In the genomic region with DNA sequence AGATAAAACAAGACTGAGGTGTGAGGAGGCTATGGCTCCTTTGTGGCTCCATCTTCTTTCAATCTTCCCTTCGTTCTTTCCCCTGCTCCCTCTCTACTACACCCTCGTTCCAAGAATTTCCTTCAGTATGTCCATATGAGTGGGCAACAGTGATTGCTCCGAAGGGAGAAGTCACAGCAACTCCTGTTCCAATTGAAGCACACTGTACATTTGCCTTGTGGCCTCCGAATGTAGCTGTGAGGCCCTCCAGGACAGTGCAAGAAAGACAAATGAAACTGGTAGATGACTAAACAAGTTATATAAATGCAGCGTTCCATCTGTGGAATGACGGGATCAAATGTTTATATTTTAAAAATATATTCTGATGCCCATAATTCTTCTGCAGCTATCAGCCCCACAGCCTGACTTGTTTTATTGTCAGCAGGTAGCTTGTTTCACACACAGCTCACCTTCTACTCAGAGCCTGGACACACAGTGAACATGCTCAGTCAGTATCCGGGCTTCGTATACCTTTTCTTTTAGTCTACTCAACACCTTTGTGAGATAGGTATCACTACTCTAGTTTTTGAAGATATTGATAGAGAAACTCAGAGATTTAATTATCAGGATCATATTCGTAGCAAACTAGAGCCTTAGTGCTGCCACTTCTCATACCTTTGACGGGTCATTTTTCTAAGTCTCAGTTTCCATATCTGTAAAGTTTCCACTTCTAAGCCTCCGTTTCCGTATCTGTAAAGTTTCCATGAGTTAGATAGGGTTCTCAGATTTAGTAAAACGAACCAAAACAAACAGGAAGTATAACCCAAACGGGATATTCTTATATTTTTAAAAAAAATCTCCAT, we compare ENCODE assay signal across 8 cellular contexts. TPM values are rescaled to one million over a fixed set of nuclear protein-coding genes. Genes with fewer than 3 reads are reported as not detected.
A peak's percentile ranks its signal among the peaks of the same experiment; 100 is the strongest.
DNase-seq lines count a peak whose midpoint lies in the region; ATAC-seq and TF ChIP-seq lines count a peak whose summit lies in the region.

No MANE protein-coding gene starts in this region.

- H3K27ac Mint-ChIP-seq in central memory CD8-positive, alpha-beta T cell (ENCODE audit: low read depth) = peak overlapping the region; percentile 97

- peak overlapping the region; percentile 78 for H2AFZ ChIP-seq in osteoblast (ENCODE audit: low read length)

- no peaks in the 10 kb centered on the region for H3K27me3 Mint-ChIP-seq in central memory CD8-positive, alpha-beta T cell

- H3K79me2 ChIP-seq in osteoblast (ENCODE audit: insufficient read depth, low read length) (peaks cover 33% of the 10 kb centered on the region), mesendoderm (ENCODE audit: control insufficient read depth, insufficient read depth, low read length) (peaks cover 12% of the 10 kb centered on the region)

- H3K36me3 ChIP-seq in KOPT-K1 (ENCODE audit: insufficient read depth, low read length) (no peaks in the 10 kb centered on the region), osteoblast (ENCODE audit: insufficient read depth, low read length) (no peaks in the 10 kb centered on the region), mesendoderm (ENCODE audit: control insufficient read depth, insufficient read depth, low read length) (no peaks in the 10 kb centered on the region)

- TF ChIP-seq CTCF in osteoblast (IDR thresholded peaks at IDR 0.05; ENCODE audit: extremely low read depth, low read depth, low read length) = no peak

- no peak overlapping the region for H4K8ac ChIP-seq in mesendoderm (ENCODE audit: low read depth, low read length)

- ATAC-seq in GM18867 (IDR thresholded peaks at IDR 0.05; ENCODE audit: unreplicated experiment) (peak; percentile 23), HG03439 (IDR thresholded peaks at IDR 0.05; ENCODE audit: unreplicated experiment) (no peak)
- no peak for ATAC-seq in central memory CD8-positive, alpha-beta T cell (replicated peaks; ENCODE audit: extremely low read depth, poor library complexity, severe bottlenecking)

- H3K9me3 ChIP-seq in KOPT-K1 (ENCODE audit: insufficient read depth, low read length, poor library complexity, severe bottlenecking) (peaks cover 11% of the 10 kb centered on the region), osteoblast (ENCODE audit: low read depth, low read length) (no peaks in the 10 kb centered on the region)

- H3K4me1 ChIP-seq in osteoblast (ENCODE audit: insufficient read depth, low read length) (peaks cover 6% of the 10 kb centered on the region), mesendoderm (ENCODE audit: control insufficient read depth, low read depth, low read length) (peaks cover 2% of the 10 kb centered on the region)

- no peaks in the 10 kb centered on the region for H3K79me1 ChIP-seq in mesendoderm (ENCODE audit: low read length)

- H3K23ac ChIP-seq in mesendoderm (ENCODE audit: low read length) = no peak overlapping the region

- H3K4me2 ChIP-seq in osteoblast (ENCODE audit: insufficient read depth, low read length) = peak overlapping the region; percentile 85
- no peak overlapping the region for H3K4me2 ChIP-seq in mesendoderm (ENCODE audit: low read length)

- H4K20me1 ChIP-seq in osteoblast (ENCODE audit: insufficient read depth, low read length) = peaks cover 3% of the 10 kb centered on the region

- H3K27me3 ChIP-seq in osteoblast (ENCODE audit: insufficient read depth, low read length) = no peaks in the 10 kb centered on the region
- H3K27me3 ChIP-seq in mesendoderm (ENCODE audit: insufficient read depth, low read length, poor library complexity) = no peaks in the 10 kb centered on the region

- peak overlapping the region; percentile 95 for H3K4me3 Mint-ChIP-seq in central memory CD8-positive, alpha-beta T cell

- H3K18ac ChIP-seq in mesendoderm (ENCODE audit: low read length) = no peak overlapping the region

- H3K4ac ChIP-seq in mesendoderm (ENCODE audit: low read depth, low read length) = no peak overlapping the region

- no peak overlapping the region for H2AK5ac ChIP-seq in mesendoderm (ENCODE audit: low read length)

- no peaks in the 10 kb centered on the region for H3K9me3 Mint-ChIP-seq in central memory CD8-positive, alpha-beta T cell

- WGBS in mesendoderm (ENCODE audit: extremely low coverage, insufficient coverage, low lambda C conversion rate) = no CpG with 5 or more reads among the region's 14 CpGs

- H3K36me3 Mint-ChIP-seq in central memory CD8-positive, alpha-beta T cell (ENCODE audit: insufficient read depth) = peaks cover 19% of the 10 kb centered on the region

- H3K4me3 ChIP-seq in osteoblast (ENCODE audit: insufficient read depth, low read length) = peak overlapping the region; percentile 87
- H3K4me3 ChIP-seq in mesendoderm (ENCODE audit: low read length) = no peak overlapping the region

- no peak overlapping the region for H2BK5ac ChIP-seq in mesendoderm (ENCODE audit: low read length)

- no peak for DNase-seq in central memory CD8-positive, alpha-beta T cell (ENCODE audit: low spot score in 2 of 2)
- DNase-seq in osteoblast (ENCODE audit: insufficient read length, low spot score, missing footprints) (no peak), mesendoderm (no peak), T-helper 9 cell (no peak), NCI-H748 treated with DMSO at 0.1 percent for 48 hours (lab: John Stamatoyannopoulos, UW) (no peak)

- no peak overlapping the region for H2BK120ac ChIP-seq in mesendoderm (ENCODE audit: low read depth, low read length)

- no peak overlapping the region for H2BK15ac ChIP-seq in mesendoderm (replicated peaks; ENCODE audit: low read depth)

- no peak overlapping the region for H3K9ac ChIP-seq in mesendoderm (ENCODE audit: low read length)

- H3K4me1 Mint-ChIP-seq in central memory CD8-positive, alpha-beta T cell = peaks cover 32% of the 10 kb centered on the region

- H3K27ac ChIP-seq in KOPT-K1 (ENCODE audit: low read depth, low read length, poor library complexity, severe bottlenecking) (peak overlapping the region; percentile 97), osteoblast (ENCODE audit: low read depth, low read length) (peak overlapping the region; percentile 7), mesendoderm (ENCODE audit: low read depth, low read length) (no peak overlapping the region)

- no peak overlapping the region for H3K56ac ChIP-seq in mesendoderm (ENCODE audit: low read length)

- H4K5ac ChIP-seq in mesendoderm (ENCODE audit: low read length) = no peak overlapping the region

RNA-seq across cellular contexts. Expression of a gene that starts 1.2 kb away (rescaled TPM):
- total RNA-seq in osteoblast = 30.6 and 34.4 TPM in 2 replicates
- polyA plus RNA-seq in mesendoderm (2013, experiment 1 of 2) = 8.6 TPM
- 8.7 TPM for polyA plus RNA-seq in mesendoderm (2013, experiment 2 of 2)
